Comparison of ENCODE assay signal across 28 cellular contexts in genomic region chr6:167667204-167668018, GRCh38.
DNase-seq lines count a peak whose midpoint lies in the region; ATAC-seq, FAIRE-seq and TF ChIP-seq lines count a peak whose summit lies in the region.
"Had no signal": no experiment of that assay in that cellular context is flagged by ENCODE, and none has a peak within 500 bp of the region (broad histone marks: within the 10 kb centered on the region; RNA-seq: fewer than 3 reads in every experiment).

No MANE protein-coding gene starts in this region.

- no peaks in the 10 kb centered on the region for H3K36me3 ChIP-seq in right atrium auricular region
- no peaks in the 10 kb centered on the region for H3K36me3 ChIP-seq in HepG2 (replicated peaks in 1 of 2; ENCODE audit: control insufficient read depth in 1 of 2, insufficient read depth in 2 of 2, low read length in 2 of 2)
- no peaks in the 10 kb centered on the region for H3K36me3 ChIP-seq in vagina
- H3K36me3 ChIP-seq: adrenal gland had no signal

- no peaks in the 10 kb centered on the region for H4K20me1 ChIP-seq in HepG2 (ENCODE audit: insufficient read depth, low read length)

- TF ChIP-seq POLR2A in HepG2 (IDR thresholded peaks at IDR 0.05; ENCODE audit: insufficient read depth in 1 of 2, low read depth in 2 of 2, low read length in 2 of 2) (no peak), vagina (IDR thresholded peaks at IDR 0.05) (no peak)

- peak overlapping the region; percentile 59 for H3K9ac ChIP-seq in HepG2 (ENCODE audit: insufficient read depth, low read depth, low read length)

- TSS peak; percentile 68 for BruUV-seq in HepG2 (replicated peaks; lab: Mats Ljungman, UMichigan)

- H3K4me3 ChIP-seq in right atrium auricular region = no peak overlapping the region
- peak overlapping the region in 1 of 3 experiments; percentile 54; a peak in 1 of 6 replicates for H3K4me3 ChIP-seq in HepG2 (replicated peaks in 1 of 3; ENCODE audit: insufficient read depth in 1 of 3, low read depth in 2 of 3, low read length in 3 of 3)
- no peak overlapping the region for H3K4me3 ChIP-seq in vagina
- H3K4me3 ChIP-seq: adrenal gland, coronary artery, GM12878 had no signal

- no peaks in the 10 kb centered on the region for H3K27me3 Mint-ChIP-seq in progenitor cell of endocrine pancreas

- no peak for ATAC-seq in Right ventricle myocardium inferior
- peak; percentile 16 for ATAC-seq in HepG2
- ATAC-seq: effector memory CD8-positive, alpha-beta T cell; GM12878; stimulated activated naive CD8-positive, alpha-beta T cell treated with anti-CD3 and anti-CD28 coated beads, Interleukin-15, Interleukin-2, amounts not matched to agents 100 U/mL and 50 U/mL, for 24 hours had no signal

- CTCF ChIA-PET in HepG2 (lab: Yijun Ruan, JAX; ENCODE audit: low intra/inter-chr PET ratio, low total read pairs) = no interaction called here

- no peak for FAIRE-seq in HepG2 (lab: Jason Lieb, UNC)
- FAIRE-seq: GM12878 had no signal

- peak overlapping the region; percentile 80 for H3K27ac Mint-ChIP-seq in progenitor cell of endocrine pancreas
- H3K27ac Mint-ChIP-seq: activated naive CD4-positive, alpha-beta T cell treated with anti-CD3 and anti-CD28 coated beads for 36 hours; effector memory CD8-positive, alpha-beta T cell had no signal

- 70% methylated on average over 23 of the region's 23 CpGs for WGBS in HepG2 (ENCODE audit: low lambda C conversion rate)

- intact Hi-C loops in Right ventricle myocardium inferior (cut with DNase I) (no loop called here), HepG2 (cut with micrococcal nuclease; ENCODE audit: unreplicated experiment) (loop anchor here (1.0 kb wide), 2 partner anchors 16 to 161 kb away; no protein-coding TSS in a partner anchor), vagina (cut with DNase I) (no loop called here)

- no peak overlapping the region for H2AFZ ChIP-seq in HepG2 (ENCODE audit: low read length)

- POLR2A ChIA-PET in HepG2 (lab: Yijun Ruan, JAX) = interaction anchor here (1.1 to 2.0 kb wide), 7 partner anchors 9 to 95 kb away, joined by 3 to 9 read pairs (median 4); no protein-coding TSS in a partner anchor

- in situ Hi-C loops in HepG2 (cut with HindIII; ENCODE audit: extremely low pct_ligation_motif_present, low pct_unique_long_range_greater_than_20kb) = loop anchor here (5.0 kb wide), 1 partner anchor 100 kb away; no protein-coding TSS in a partner anchor

- H3K9me3 ChIP-seq in right atrium auricular region (no peaks in the 10 kb centered on the region), HepG2 (ENCODE audit: low read length) (no peaks in the 10 kb centered on the region), vagina (no peaks in the 10 kb centered on the region)
- H3K9me3 ChIP-seq: adrenal gland had no signal

- H3K27me3 ChIP-seq in right atrium auricular region (no peaks in the 10 kb centered on the region), HepG2 (ENCODE audit: control insufficient read depth in 1 of 2, insufficient read depth in 2 of 2, low read length in 2 of 2) (no peaks in the 10 kb centered on the region), vagina (no peaks in the 10 kb centered on the region)
- H3K27me3 ChIP-seq: adrenal gland had no signal

- peak; percentile 58 for DNase-seq in Right ventricle myocardium inferior (ENCODE audit: missing footprints)
- no peak for DNase-seq in right atrium auricular region (ENCODE audit: low spot score)
- no peak for DNase-seq in HepG2 (ENCODE audit: low spot score)
- no peak for DNase-seq in progenitor cell of endocrine pancreas (ENCODE audit: low spot score, unreplicated experiment)
- no peak for DNase-seq in NCI-H1930 (lab: John Stamatoyannopoulos, UW)
- no peak for DNase-seq in NCI-H82 treated with DMSO at 0.1 percent for 48 hours (lab: John Stamatoyannopoulos, UW; ENCODE audit: unreplicated experiment)
- DNase-seq in vagina (ENCODE audit: extremely low spot score in 2 of 2) = no peak
- DNase-seq in NCI-H748 treated with DMSO at 0.1 percent for 48 hours (lab: John Stamatoyannopoulos, UW) = no peak
- DNase-seq: activated CD4-positive, alpha-beta T cell treated with anti-CD3 and anti-CD28 coated beads, Interleukin-2, amount 50 U/mL, for 48 hours; activated CD4-positive, CD25-positive, alpha-beta regulatory T cell treated with anti-CD3 and anti-CD28 coated beads, Interleukin-2, amount 50 U/mL, for 72 hours; activated naive CD4-positive, alpha-beta T cell treated with anti-CD3 and anti-CD28 coated beads for 36 hours; effector memory CD8-positive, alpha-beta T cell; Karpas-422; left ventricle myocardium superior; NCI-H1417; NCI-H2081; NCI-H345; NCI-H69; occipital lobe; SHP77; stimulated activated CD4-positive, alpha-beta T cell treated with anti-CD3 and anti-CD28 coated beads, Interleukin-2, amount 100 ng/mL, for 24 hours; stimulated activated naive CD8-positive, alpha-beta T cell treated with anti-CD3 and anti-CD28 coated beads, Interleukin-15, Interleukin-2, amounts not matched to agents 100 U/mL and 50 U/mL, for 24 hours; T-helper 2 cell had no signal

- peak overlapping the region; percentile 80 for H3K4me2 ChIP-seq in HepG2 (ENCODE audit: low read depth, low read length)

- TF ChIP-seq EP300 in HepG2 (IDR thresholded peaks at IDR 0.05; ENCODE audit: low read depth in 2 of 2, low read length in 2 of 2) (no peak), HepG2 (CRISPR knock-in tag; IDR thresholded peaks at IDR 0.05; ENCODE audit: borderline replicate concordance) (no peak)

- peaks cover 9% of the 10 kb centered on the region for H3K9me3 Mint-ChIP-seq in progenitor cell of endocrine pancreas (ENCODE audit: low read depth)

- H3K4me1 ChIP-seq in right atrium auricular region (peaks cover 0 to 11% of the 10 kb centered on the region in 2 donors), HepG2 (ENCODE audit: insufficient read depth, low read length) (peaks cover 100% of the 10 kb centered on the region), vagina (no peaks in the 10 kb centered on the region)
- H3K4me1 ChIP-seq: adrenal gland had no signal

- H3K79me2 ChIP-seq in HepG2 (ENCODE audit: insufficient read depth, low read length) = no peaks in the 10 kb centered on the region

- peaks cover 60% of the 10 kb centered on the region for H3K4me1 Mint-ChIP-seq in progenitor cell of endocrine pancreas (ENCODE audit: low read depth)

- H3K27ac ChIP-seq in right atrium auricular region (no peak overlapping the region), HepG2 (ENCODE audit: extremely low read length, insufficient read depth, low read length) (peak overlapping the region; percentile 85), vagina (no peak overlapping the region)
- H3K27ac ChIP-seq: 22Rv1, HL-60 had no signal

- no peak for TF ChIP-seq CTCF in right atrium auricular region (IDR thresholded peaks at IDR 0.05)
- TF ChIP-seq CTCF in HepG2 (CRISPR knock-in tag; IDR thresholded peaks at IDR 0.05) = no peak
- no peak for TF ChIP-seq CTCF in progenitor cell of endocrine pancreas (IDR thresholded peaks at IDR 0.05; ENCODE audit: unreplicated experiment)
- no peak for TF ChIP-seq CTCF in vagina (IDR thresholded peaks at IDR 0.05)

- TF ChIP-seq RAD21 in HepG2 (CRISPR knock-in tag; IDR thresholded peaks at IDR 0.05) = no peak

- no peak overlapping the region for H3K4me3 Mint-ChIP-seq in progenitor cell of endocrine pancreas (ENCODE audit: low read depth)
- H3K4me3 Mint-ChIP-seq: activated naive CD4-positive, alpha-beta T cell treated with anti-CD3 and anti-CD28 coated beads for 36 hours; effector memory CD8-positive, alpha-beta T cell had no signal

- H3K36me3 Mint-ChIP-seq in progenitor cell of endocrine pancreas (ENCODE audit: insufficient read depth) = no peaks in the 10 kb centered on the region

TF ChIP-seq in HepG2, 621 proteins besides CTCF, POLR2A, EP300 and RAD21 (continues in another document):
- TF ChIP-seq ZNF235 (CRISPR knock-in tag; IDR thresholded peaks at IDR 0.05; ENCODE audit: borderline replicate concordance) = 0 out of 2 replicates have a peak, but pooled peaks have one; percentile 16
- no peak for TF ChIP-seq ZNF644 (CRISPR knock-in tag; IDR thresholded peaks at IDR 0.05; ENCODE audit: low read depth)
- TF ChIP-seq TIGD3 (CRISPR knock-in tag; IDR thresholded peaks at IDR 0.05; ENCODE audit: borderline replicate concordance) = peak; percentile 44; the same call in 1 of the 2 replicates
- no peak for TF ChIP-seq SMARCC2 (IDR thresholded peaks at IDR 0.05)
- 0 out of 2 replicates have a peak, but pooled peaks have one; percentile 24 for TF ChIP-seq NKX3-1 (CRISPR knock-in tag; IDR thresholded peaks at IDR 0.05)
- no peak for TF ChIP-seq TBX2 (CRISPR knock-in tag; IDR thresholded peaks at IDR 0.05; ENCODE audit: borderline replicate concordance)
- TF ChIP-seq ZNF776 (CRISPR knock-in tag; IDR thresholded peaks at IDR 0.05) = no peak
- TF ChIP-seq SAP130 (CRISPR knock-in tag; IDR thresholded peaks at IDR 0.05; ENCODE audit: low read depth) = no peak
- peak; percentile 71; the same call in 1 of the 2 replicates for TF ChIP-seq SP4 (CRISPR knock-in tag; IDR thresholded peaks at IDR 0.05)
